15 cellular contexts compared by ENCODE assay signal in genomic region chr2:235859651-235860050, GRCh38.
A peak's percentile ranks its signal among the peaks of the same experiment; 100 is the strongest.
DNase-seq lines count a peak whose midpoint lies in the region; ATAC-seq and TF ChIP-seq lines count a peak whose summit lies in the region.
"Had no signal": no experiment of that assay in that cellular context is flagged by ENCODE, and none has a peak within 500 bp of the region (broad histone marks: within the 10 kb centered on the region; RNA-seq: fewer than 3 reads in every experiment).

No MANE protein-coding gene starts in this region.

- no peaks in the 10 kb centered on the region for H3K9me3 Mint-ChIP-seq in endodermal cell
- H3K9me3 Mint-ChIP-seq in naive thymus-derived CD4-positive, alpha-beta T cell, result peaks cover 0 to 1% (median 0%) of the 10 kb centered on the region in 11 donors

- H3K9me3 ChIP-seq in T-helper 17 cell (ENCODE audit: control insufficient read depth, low read length, poor library complexity, severe bottlenecking), result no peaks in the 10 kb centered on the region
- H3K9me3 ChIP-seq in endodermal cell (ENCODE audit: control insufficient read depth, low read length), result no peaks in the 10 kb centered on the region
- H3K9me3 ChIP-seq in sigmoid colon, result no peaks in the 10 kb centered on the region
- H3K9me3 ChIP-seq in naive thymus-derived CD4-positive, alpha-beta T cell (ENCODE audit: control insufficient read depth in 2 of 3, low read length in 3 of 3), result no peaks in the 10 kb centered on the region
- H3K9me3 ChIP-seq in upper lobe of right lung, result no peaks in the 10 kb centered on the region
- H3K9me3 ChIP-seq: colonic mucosa had no signal

- CTCF ChIA-PET in naive thymus-derived CD4-positive, alpha-beta T cell (lab: Charles Lee), result no interaction called here

- peaks cover 2% of the 10 kb centered on the region for H3K36me3 Mint-ChIP-seq in T-helper 17 cell (ENCODE audit: low read depth)
- no peaks in the 10 kb centered on the region for H3K36me3 Mint-ChIP-seq in endodermal cell (ENCODE audit: low read depth)
- no peaks in the 10 kb centered on the region for H3K36me3 Mint-ChIP-seq in naive thymus-derived CD4-positive, alpha-beta T cell

- H3K4me1 ChIP-seq in endodermal cell (ENCODE audit: control insufficient read depth, insufficient read depth, low read length), result no peaks in the 10 kb centered on the region
- no peaks in the 10 kb centered on the region for H3K4me1 ChIP-seq in sigmoid colon
- H3K4me1 ChIP-seq in naive thymus-derived CD4-positive, alpha-beta T cell (ENCODE audit: control insufficient read depth in 2 of 2, insufficient read depth in 2 of 2, low read length in 2 of 2), result no peaks in the 10 kb centered on the region
- H3K4me1 ChIP-seq in upper lobe of right lung, result no peaks in the 10 kb centered on the region
- H3K4me1 ChIP-seq: colonic mucosa had no signal

- H3K4me3 Mint-ChIP-seq in T-helper 17 cell (no peak overlapping the region), endodermal cell (no peak overlapping the region)
- no peak overlapping the region for H3K4me3 Mint-ChIP-seq in naive thymus-derived CD4-positive, alpha-beta T cell

- H3K27me3 Mint-ChIP-seq in T-helper 17 cell (peaks cover 16% of the 10 kb centered on the region), endodermal cell (ENCODE audit: insufficient read depth) (no peaks in the 10 kb centered on the region)
- peaks cover 11 to 29% (median 15%) of the 10 kb centered on the region in 5 donors for H3K27me3 Mint-ChIP-seq in naive thymus-derived CD4-positive, alpha-beta T cell

- H3K4me1 Mint-ChIP-seq in T-helper 17 cell (peaks cover 6% of the 10 kb centered on the region), endodermal cell (peaks cover under 1% of the 10 kb centered on the region)
- H3K4me1 Mint-ChIP-seq in naive thymus-derived CD4-positive, alpha-beta T cell, result peaks cover 0 to 1% (median 0%) of the 10 kb centered on the region in 7 donors

- WGBS in endodermal cell (ENCODE audit: insufficient coverage in 1 of 2, insufficient read length in 1 of 2), 2 experiments, result 89 to 94% methylated on average over 8 of the region's 8 CpGs
- 92 to 93% methylated on average over 8 of the region's 8 CpGs for WGBS in sigmoid colon, 2 donors

- H3K27ac ChIP-seq in endodermal cell (ENCODE audit: low read depth, low read length) (peak overlapping the region; percentile 81), sigmoid colon (no peak overlapping the region), upper lobe of right lung (no peak overlapping the region)
- H3K27ac ChIP-seq in naive thymus-derived CD4-positive, alpha-beta T cell (ENCODE audit: low read depth, low read length), result no peak overlapping the region
- H3K27ac ChIP-seq: colonic mucosa had no signal

- POLR2A ChIA-PET in naive thymus-derived CD4-positive, alpha-beta T cell (lab: Charles Lee), result interaction anchor here (0.6 kb wide), 1 partner anchor 269 kb away, joined by 3 read pairs; no protein-coding TSS in a partner anchor

- TF ChIP-seq CTCF in endodermal cell (conservative IDR thresholded peaks at IDR 0.05), result no peak
- no peak for TF ChIP-seq CTCF in sigmoid colon (IDR thresholded peaks at IDR 0.05)
- TF ChIP-seq CTCF in upper lobe of right lung (IDR thresholded peaks at IDR 0.05), result no peak

- ATAC-seq in T-helper 17 cell (no peak), upper lobe of right lung (no peak)
- ATAC-seq in naive thymus-derived CD4-positive, alpha-beta T cell, result no peak

- intact Hi-C loops in sigmoid colon (cut with DNase I), result no loop called here
- intact Hi-C loops in naive thymus-derived CD4-positive, alpha-beta T cell (cut with micrococcal nuclease), result no loop called here
- intact Hi-C loops in upper lobe of right lung (cut with DNase I), result no loop called here

- H3K27me3 ChIP-seq in endodermal cell (ENCODE audit: control insufficient read depth, insufficient read depth, low read length, poor library complexity, severe bottlenecking) (no peaks in the 10 kb centered on the region), sigmoid colon (no peaks in the 10 kb centered on the region), upper lobe of right lung (no peaks in the 10 kb centered on the region)
- H3K27me3 ChIP-seq in naive thymus-derived CD4-positive, alpha-beta T cell (ENCODE audit: control insufficient read depth in 2 of 2, insufficient read depth in 2 of 2, low read length in 2 of 2), result no peaks in the 10 kb centered on the region
- H3K27me3 ChIP-seq: colonic mucosa had no signal

- no peak overlapping the region for H3K4me3 ChIP-seq in endodermal cell (ENCODE audit: low read length)
- no peak overlapping the region for H3K4me3 ChIP-seq in sigmoid colon
- no peak overlapping the region for H3K4me3 ChIP-seq in naive thymus-derived CD4-positive, alpha-beta T cell (ENCODE audit: low read length)
- no peak overlapping the region for H3K4me3 ChIP-seq in upper lobe of right lung
- H3K4me3 ChIP-seq: colonic mucosa had no signal

- TF ChIP-seq POLR2A in sigmoid colon (IDR thresholded peaks at IDR 0.05), result no peak

- peak overlapping the region; percentile 41 for H3K27ac Mint-ChIP-seq in T-helper 17 cell
- H3K27ac Mint-ChIP-seq in endodermal cell, result no peak overlapping the region
- no peak overlapping the region for H3K27ac Mint-ChIP-seq in naive thymus-derived CD4-positive, alpha-beta T cell

- no peak for DNase-seq in T-helper 17 cell
- DNase-seq in endodermal cell, result peak; percentile 37
- peak; percentile 40 for DNase-seq in islet precursor cell
- peak; percentile 37 for DNase-seq in sigmoid colon
- DNase-seq in naive thymus-derived CD4-positive, alpha-beta T cell, result no peak
- DNase-seq in upper lobe of right lung, result no peak
- no peak for DNase-seq in NCI-H510A (lab: John Stamatoyannopoulos, UW)
- DNase-seq: activated CD4-positive, alpha-beta T cell treated with anti-CD3 and anti-CD28 coated beads for 4 hours; activated gamma-delta T cell treated with Interleukin-2 at 50 U/mL for 16 hours; anterior cingulate cortex; colonic mucosa; NCI-H1694 treated with DMSO at 0.1 percent for 48 hours; NCI-H510A treated with DMSO at 0.1 percent for 48 hours; stimulated activated CD4-positive, alpha-beta T cell treated with anti-CD3 and anti-CD28 coated beads, Interleukin-4, amount 100 ng/mL, for 4 hours; stimulated activated CD8-positive, alpha-beta memory T cell treated with anti-CD3 and anti-CD28 coated beads, Interleukin-4, amount 100 ng/mL, for 48 hours had no signal

- TF ChIP-seq EP300 in sigmoid colon (IDR thresholded peaks at IDR 0.05), result no peak

- no peaks in the 10 kb centered on the region for H3K36me3 ChIP-seq in endodermal cell (ENCODE audit: control insufficient read depth, insufficient read depth, low read length)
- no peaks in the 10 kb centered on the region for H3K36me3 ChIP-seq in sigmoid colon
- no peaks in the 10 kb centered on the region for H3K36me3 ChIP-seq in naive thymus-derived CD4-positive, alpha-beta T cell (ENCODE audit: control insufficient read depth in 2 of 3, insufficient read depth in 3 of 3, low read length in 3 of 3)
- no peaks in the 10 kb centered on the region for H3K36me3 ChIP-seq in upper lobe of right lung
- H3K36me3 ChIP-seq: colonic mucosa had no signal

- H3K9ac ChIP-seq in endodermal cell (ENCODE audit: extremely low read depth, low read length, poor library complexity, severe bottlenecking), result no peak overlapping the region

Comparison
In these comparisons a context has a peak if more than half of its experiments do, and no peak if none do; other contexts are left out.
1. DNase-seq: peak in endodermal cell (single experiment), islet precursor cell (single experiment) and sigmoid colon (single experiment); none in T-helper 17 cell (0 of 3), naive thymus-derived CD4-positive, alpha-beta T cell (0 of 9), upper lobe of right lung (single experiment) and NCI-H510A (single experiment).